In the genomic region with DNA sequence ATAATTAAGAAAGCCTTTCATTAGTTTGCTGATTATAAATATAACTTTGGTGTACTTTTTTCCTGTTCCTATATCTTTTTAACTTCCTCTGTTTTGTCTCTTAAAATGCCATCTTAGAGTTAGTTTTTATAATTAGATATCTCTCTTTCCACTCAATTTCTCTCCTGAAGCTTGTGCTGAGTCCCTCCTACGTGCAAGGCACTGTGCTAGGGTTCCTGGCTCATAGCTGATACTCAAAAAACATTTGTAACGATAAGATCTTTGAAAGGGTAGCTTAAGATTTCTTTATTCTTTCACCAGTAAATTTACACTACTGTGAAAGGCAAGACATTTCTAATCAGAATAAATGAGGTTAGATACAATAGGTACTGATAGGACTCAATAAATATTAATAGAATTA, we compare ENCODE assay signal across 12 cellular contexts.
DNase-seq lines count a peak whose midpoint lies in the region; TF ChIP-seq lines count a peak whose summit lies in the region.
"Had no signal": no experiment of that assay in that cellular context is flagged by ENCODE, and none has a peak within 500 bp of the region (broad histone marks: within the 10 kb centered on the region; RNA-seq: fewer than 3 reads in every experiment).

No MANE protein-coding gene starts in this region.

- H3K27me3 ChIP-seq in Peyer's patch: no peaks in the 10 kb centered on the region
- H3K27me3 ChIP-seq in colonic mucosa: no peaks in the 10 kb centered on the region
- H3K27me3 ChIP-seq: BLaER1 treated with 17β-estradiol and CSF1 and Interleukin-3, amounts not matched to agents 10 nM and 100 nM had no signal

- H3K36me3 ChIP-seq in Peyer's patch (no peaks in the 10 kb centered on the region), colonic mucosa (no peaks in the 10 kb centered on the region)
- H3K36me3 ChIP-seq: BLaER1 treated with 17β-estradiol and CSF1 and Interleukin-3, amounts not matched to agents 10 nM and 100 nM had no signal

- H3K27ac ChIP-seq in Peyer's patch (peak overlapping the region in 3 of 4 donors; percentile 24 to 68 (median 32)), colonic mucosa (peak overlapping the region; percentile 60)
- H3K27ac ChIP-seq: BLaER1 treated with 17β-estradiol and CSF1 and Interleukin-3, amounts not matched to agents 10 nM and 100 nM had no signal

- intact Hi-C loops in colonic mucosa (cut with DNase I): no loop called here

- H3K27me3 Mint-ChIP-seq in progenitor cell of endocrine pancreas: no peaks in the 10 kb centered on the region

- TF ChIP-seq POLR2A in Peyer's patch (IDR thresholded peaks at IDR 0.05): no peak

- H3K4me3 ChIP-seq in Peyer's patch: no peak overlapping the region
- H3K4me3 ChIP-seq in colonic mucosa: no peak overlapping the region
- H3K4me3 ChIP-seq: BLaER1 treated with 17β-estradiol and CSF1 and Interleukin-3, amounts not matched to agents 10 nM and 100 nM had no signal

- H3K27ac Mint-ChIP-seq in progenitor cell of endocrine pancreas: peak overlapping the region; percentile 88
- H3K27ac Mint-ChIP-seq: B cell; CD8-positive, alpha-beta T cell; H9 had no signal

- peaks cover 5% of the 10 kb centered on the region for H3K36me3 Mint-ChIP-seq in progenitor cell of endocrine pancreas (ENCODE audit: insufficient read depth)
- H3K36me3 Mint-ChIP-seq: CD8-positive, alpha-beta T cell had no signal

- peaks cover 46% of the 10 kb centered on the region for H3K4me1 Mint-ChIP-seq in progenitor cell of endocrine pancreas (ENCODE audit: low read depth)
- H3K4me1 Mint-ChIP-seq: B cell, H9 had no signal

- H3K9me3 Mint-ChIP-seq in progenitor cell of endocrine pancreas (ENCODE audit: low read depth): no peaks in the 10 kb centered on the region
- H3K9me3 Mint-ChIP-seq: CD8-positive, alpha-beta T cell; H9 had no signal

- H3K9me3 ChIP-seq in Peyer's patch (no peaks in the 10 kb centered on the region), colonic mucosa (no peaks in the 10 kb centered on the region)
- H3K9me3 ChIP-seq: BLaER1 treated with 17β-estradiol and CSF1 and Interleukin-3, amounts not matched to agents 10 nM and 100 nM had no signal

- DNase-seq in Peyer's patch (no peak), colonic mucosa (no peak), progenitor cell of endocrine pancreas (ENCODE audit: low spot score, unreplicated experiment) (no peak), NOMO-1 (lab: John Stamatoyannopoulos, UW; ENCODE audit: unreplicated experiment in 2 of 2) (no peak), NCI-H2081 treated with DMSO at 0.1 percent for 48 hours (lab: John Stamatoyannopoulos, UW) (no peak), DMS79 (lab: John Stamatoyannopoulos, UW) (no peak)
- DNase-seq: CD8-positive, alpha-beta T cell; GDM1; H9; IMR-90 had no signal

- no peak overlapping the region for H3K4me3 Mint-ChIP-seq in progenitor cell of endocrine pancreas (ENCODE audit: low read depth)
- H3K4me3 Mint-ChIP-seq: B cell; CD8-positive, alpha-beta T cell; H9 had no signal

- H3K9ac ChIP-seq in colonic mucosa (ENCODE audit: low read depth in 2 of 2, low read length in 2 of 2): no peak overlapping the region
- H3K9ac ChIP-seq: BLaER1 treated with 17β-estradiol and CSF1 and Interleukin-3, amounts not matched to agents 10 nM and 100 nM had no signal

- TF ChIP-seq CTCF in Peyer's patch (IDR thresholded peaks at IDR 0.05) (no peak), colonic mucosa (IDR thresholded peaks at IDR 0.05) (no peak), progenitor cell of endocrine pancreas (IDR thresholded peaks at IDR 0.05; ENCODE audit: unreplicated experiment) (no peak)

- H3K4me1 ChIP-seq in Peyer's patch (peaks cover 0 to 2% (median 0%) of the 10 kb centered on the region in 4 donors), colonic mucosa (no peaks in the 10 kb centered on the region)
- H3K4me1 ChIP-seq: BLaER1 treated with 17β-estradiol and CSF1 and Interleukin-3, amounts not matched to agents 10 nM and 100 nM had no signal
